Comparison of ENCODE assay signal across 1 cellular context in genomic region chr7:129173861-129174260, GRCh38. TPM values are rescaled to one million over a fixed set of nuclear protein-coding genes. Genes with fewer than 3 reads are reported as not detected.
"Had no signal": no experiment of that assay in that cellular context is flagged by ENCODE, and none has a peak within 500 bp of the region (broad histone marks: within the 10 kb centered on the region; RNA-seq: fewer than 3 reads in every experiment).

No MANE protein-coding gene starts in this region.

RNA-seq across cellular contexts. Expression of gene TSPAN33, which starts 29.4 kb away (rescaled TPM):
- polyA plus RNA-seq: GM23248 had no signal
